8 cellular contexts compared by ENCODE assay signal in genomic region chr9:127187231-127187956, GRCh38.
DNase-seq lines count a peak whose midpoint lies in the region; ATAC-seq, FAIRE-seq and TF ChIP-seq lines count a peak whose summit lies in the region.

No MANE protein-coding gene starts in this region.

- WGBS in pancreas, 2 donors, result 81 to 86% methylated on average over 14 of the region's 14 CpGs

- no peaks in the 10 kb centered on the region for H3K27me3 ChIP-seq in pancreas

- no peak for TF ChIP-seq CTCF in pancreas (IDR thresholded peaks at IDR 0.05)

- H3K27ac ChIP-seq in pancreas, result peak overlapping the region in 3 of 4 donors; percentile 10 to 29 (median 19)

- no peak for FAIRE-seq in pancreas (lab: Jason Lieb, UNC)

- no peaks in the 10 kb centered on the region for H3K9me3 ChIP-seq in pancreas

- no peak overlapping the region for H3K4me3 ChIP-seq in pancreas

- H3K4me1 ChIP-seq in pancreas, result no peaks in the 10 kb centered on the region

- ATAC-seq in pancreas (peak in 3 of 4 donors; percentile 62 to 77 (median 71)), HG03469 (IDR thresholded peaks at IDR 0.05; ENCODE audit: unreplicated experiment) (no peak), GM21423 (IDR thresholded peaks at IDR 0.05; ENCODE audit: unreplicated experiment) (no peak)

- DNase-seq in AG20443 (ENCODE audit: low spot score), result peak; percentile 93
- DNase-seq in RKO (ENCODE audit: low spot score), result peak; percentile 45
- DNase-seq in fibroblast of gingiva (ENCODE audit: low read depth), result peak; percentile 98
- DNase-seq in pancreas, result no peak
- no peak for DNase-seq in NCI-H187 (lab: John Stamatoyannopoulos, UW)
- DNase-seq in effector CD4-positive, alpha-beta T cell, result no peak

- intact Hi-C loops in pancreas (cut with DNase I), result no loop called here

- H3K36me3 ChIP-seq in pancreas, result no peaks in the 10 kb centered on the region

Comparison
In these comparisons a context has a peak if more than half of its experiments do, and no peak if none do; other contexts are left out.
1. DNase-seq: peak in AG20443 (single experiment), RKO (single experiment) and fibroblast of gingiva (single experiment); none in pancreas (0 of 6), NCI-H187 (0 of 2) and effector CD4-positive, alpha-beta T cell (single experiment).
2. ATAC-seq: peak in pancreas (3 of 4); none in HG03469 (single experiment) and GM21423 (single experiment).